1 cellular context compared by ENCODE assay signal in the genomic region with DNA sequence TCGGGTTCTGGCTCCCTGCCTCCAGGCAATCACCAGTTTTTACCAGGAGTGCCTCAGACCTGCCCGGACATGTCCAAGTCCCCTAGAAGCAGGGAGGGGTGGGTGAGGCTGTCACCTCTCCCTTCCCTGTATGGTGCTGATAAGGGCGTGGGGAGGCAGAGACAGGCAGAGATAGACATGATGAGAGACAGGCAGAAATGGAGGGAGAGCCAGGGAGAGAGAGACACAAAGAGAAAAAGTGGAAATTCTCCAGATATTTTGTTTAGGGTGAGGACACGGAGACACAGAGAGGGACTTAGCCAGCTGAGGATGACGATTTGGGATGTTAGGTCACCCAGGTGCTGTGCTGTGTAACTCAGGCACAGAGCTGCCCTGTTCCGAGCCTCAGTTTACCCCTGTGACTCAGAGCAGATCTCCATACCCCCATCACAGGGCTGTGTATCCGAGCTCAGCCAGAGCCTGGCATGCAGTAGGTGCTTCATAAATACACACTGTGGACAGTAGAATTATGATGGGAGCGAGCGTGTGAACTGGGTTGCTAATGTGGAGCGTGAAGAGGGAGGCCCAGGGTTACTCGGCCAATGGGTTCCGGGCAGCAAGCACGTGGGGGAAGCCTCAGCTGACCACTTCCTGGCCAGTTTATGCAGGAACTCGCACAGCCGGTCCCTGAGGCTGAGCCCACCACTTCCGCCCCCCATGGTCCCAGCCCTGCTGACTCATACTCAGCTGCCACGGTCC.
TF ChIP-seq lines count a peak whose summit lies in the region.

No MANE protein-coding gene starts in this region.

TF ChIP-seq in HEK293, 187 proteins besides CTCF, POLR2A, EP300 and RAD21 (continued from another document and continues in another):
- TF ChIP-seq ZNF140 (tag by site-specific recombination; IDR thresholded peaks at IDR 0.05): no peak
- no peak for TF ChIP-seq ZNF146 (tag by site-specific recombination; IDR thresholded peaks at IDR 0.05)
- 0 out of 2 replicates have a peak, but pooled peaks have one; percentile 10 for TF ChIP-seq ZSCAN4 (tag by site-specific recombination; IDR thresholded peaks at IDR 0.05)
- no peak for TF ChIP-seq ZBTB20 (tag by site-specific recombination; IDR thresholded peaks at IDR 0.05)
- TF ChIP-seq ZNF677 (tag by site-specific recombination; IDR thresholded peaks at IDR 0.05): no peak
- no peak for TF ChIP-seq PRDM4 (tag by site-specific recombination; IDR thresholded peaks at IDR 0.05)
- TF ChIP-seq ZNF292 (tag by site-specific recombination; IDR thresholded peaks at IDR 0.05; ENCODE audit: borderline replicate concordance, low read depth): no peak
- TF ChIP-seq TRIM28 (IDR thresholded peaks at IDR 0.05; ENCODE audit: borderline replicate concordance, low read length): peak; percentile 93
- peak; percentile 91 for TF ChIP-seq ZNF664 (tag by site-specific recombination; IDR thresholded peaks at IDR 0.05)
- TF ChIP-seq ZSCAN30 (tag by site-specific recombination; IDR thresholded peaks at IDR 0.05): no peak
- TF ChIP-seq ZNF610 (tag by site-specific recombination; IDR thresholded peaks at IDR 0.05; ENCODE audit: borderline replicate concordance): peak; percentile 22; the same call in 1 of the 2 replicates
- TF ChIP-seq ZNF121 (tag by site-specific recombination; IDR thresholded peaks at IDR 0.05): no peak
- no peak for TF ChIP-seq ZFP41 (tag by site-specific recombination; IDR thresholded peaks at IDR 0.05; ENCODE audit: borderline replicate concordance)
- no peak for TF ChIP-seq ZNF223 (tag by site-specific recombination; IDR thresholded peaks at IDR 0.05)
- TF ChIP-seq ZFHX2 (tag by site-specific recombination; conservative IDR thresholded peaks at IDR 0.05): peak; percentile 72
- no peak for TF ChIP-seq TCF7L2 (IDR thresholded peaks at IDR 0.05; ENCODE audit: borderline replicate concordance, low read depth, low read length)
- TF ChIP-seq ZNF404 (tag by site-specific recombination; IDR thresholded peaks at IDR 0.05): no peak
- no peak for TF ChIP-seq ZXDB (tag by site-specific recombination; IDR thresholded peaks at IDR 0.05)
- TF ChIP-seq ZEB2 (tag by site-specific recombination; IDR thresholded peaks at IDR 0.05): 0 out of 2 replicates have a peak, but pooled peaks have one; percentile 14
- no peak for TF ChIP-seq ZNF830 (tag by site-specific recombination; IDR thresholded peaks at IDR 0.05; ENCODE audit: low read depth)
- no peak for TF ChIP-seq ZNF202 (tag by site-specific recombination; IDR thresholded peaks at IDR 0.05; ENCODE audit: borderline replicate concordance)
- no peak for TF ChIP-seq ZNF26 (tag by site-specific recombination; IDR thresholded peaks at IDR 0.05)
- no peak for TF ChIP-seq ZNF302 (tag by site-specific recombination; IDR thresholded peaks at IDR 0.05; ENCODE audit: low read depth)
- TF ChIP-seq, protein P1, sequence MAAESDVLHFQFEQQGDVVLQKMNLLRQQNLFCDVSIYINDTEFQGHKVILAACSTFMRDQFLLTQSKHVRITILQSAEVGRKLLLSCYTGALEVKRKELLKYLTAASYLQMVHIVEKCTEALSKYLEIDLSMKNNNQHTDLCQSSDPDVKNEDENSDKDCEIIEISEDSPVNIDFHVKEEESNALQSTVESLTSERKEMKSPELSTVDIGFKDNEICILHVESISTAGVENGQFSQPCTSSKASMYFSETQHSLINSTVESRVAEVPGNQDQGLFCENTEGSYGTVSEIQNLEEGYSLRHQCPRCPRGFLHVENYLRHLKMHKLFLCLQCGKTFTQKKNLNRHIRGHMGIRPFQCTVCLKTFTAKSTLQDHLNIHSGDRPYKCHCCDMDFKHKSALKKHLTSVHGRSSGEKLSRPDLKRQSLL (tag by site-specific recombination; IDR thresholded peaks at IDR 0.05): no peak
- TF ChIP-seq PRDM1 (tag by site-specific recombination; IDR thresholded peaks at IDR 0.05): no peak
- peak; percentile 52 for TF ChIP-seq ZNF518A (tag by site-specific recombination; conservative IDR thresholded peaks at IDR 0.05; ENCODE audit: low read depth)
- TF ChIP-seq REPIN1 (tag by site-specific recombination; IDR thresholded peaks at IDR 0.05; ENCODE audit: low read depth): no peak
- TF ChIP-seq TSHZ1 (tag by site-specific recombination; IDR thresholded peaks at IDR 0.05; ENCODE audit: borderline replicate concordance): no peak
- TF ChIP-seq ZNF175 (tag by site-specific recombination; IDR thresholded peaks at IDR 0.05): no peak
- TF ChIP-seq ZIC2 (tag by site-specific recombination; IDR thresholded peaks at IDR 0.05): peak; percentile 68
- TF ChIP-seq KLF16 (tag by site-specific recombination; IDR thresholded peaks at IDR 0.05): peak; percentile 64; the same call in 1 of the 2 replicates
- TF ChIP-seq ZNF629 (tag by site-specific recombination; IDR thresholded peaks at IDR 0.05): peak; percentile 53
- no peak for TF ChIP-seq ZNF37A (tag by site-specific recombination; IDR thresholded peaks at IDR 0.05)
- TF ChIP-seq SP2 (tag by site-specific recombination; IDR thresholded peaks at IDR 0.05): peak; percentile 72
- TF ChIP-seq ZNF843 (tag by site-specific recombination; IDR thresholded peaks at IDR 0.05): no peak
- TF ChIP-seq ZNF423 (tag by site-specific recombination; IDR thresholded peaks at IDR 0.05): no peak
- no peak for TF ChIP-seq ZSCAN16 (tag by site-specific recombination; IDR thresholded peaks at IDR 0.05)
- no peak for TF ChIP-seq ZNF501 (tag by site-specific recombination; IDR thresholded peaks at IDR 0.05)
- TF ChIP-seq, protein P2, sequence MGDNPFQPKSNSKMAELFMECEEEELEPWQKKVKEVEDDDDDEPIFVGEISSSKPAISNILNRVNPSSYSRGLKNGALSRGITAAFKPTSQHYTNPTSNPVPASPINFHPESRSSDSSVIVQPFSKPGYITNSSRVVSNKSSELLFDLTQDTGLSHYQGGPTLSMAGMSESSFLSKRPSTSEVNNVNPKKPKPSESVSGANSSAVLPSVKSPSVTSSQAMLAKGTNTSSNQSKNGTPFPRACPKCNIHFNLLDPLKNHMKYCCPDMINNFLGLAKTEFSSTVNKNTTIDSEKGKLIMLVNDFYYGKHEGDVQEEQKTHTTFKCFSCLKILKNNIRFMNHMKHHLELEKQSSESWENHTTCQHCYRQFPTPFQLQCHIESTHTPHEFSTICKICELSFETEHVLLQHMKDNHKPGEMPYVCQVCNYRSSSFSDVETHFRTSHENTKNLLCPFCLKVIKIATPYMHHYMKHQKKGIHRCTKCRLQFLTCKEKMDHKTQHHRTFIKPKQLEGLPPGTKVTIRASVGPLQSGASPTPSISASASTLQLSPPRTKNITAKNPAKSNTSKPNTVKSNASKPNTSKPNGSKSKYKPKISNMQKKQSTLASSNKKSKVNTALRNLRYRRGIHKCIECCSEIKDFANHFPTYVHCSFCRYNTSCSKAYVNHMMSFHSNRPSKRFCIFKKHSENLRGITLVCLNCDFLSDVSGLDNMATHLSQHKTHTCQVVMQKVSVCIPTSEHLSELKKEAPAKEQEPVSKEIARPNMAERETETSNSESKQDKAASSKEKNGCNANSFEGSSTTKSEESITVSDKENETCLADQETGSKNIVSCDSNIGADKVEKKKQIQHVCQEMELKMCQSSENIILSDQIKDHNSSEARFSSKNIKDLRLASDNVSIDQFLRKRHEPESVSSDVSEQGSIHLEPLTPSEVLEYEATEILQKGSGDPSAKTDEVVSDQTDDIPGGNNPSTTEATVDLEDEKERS (tag by site-specific recombination; IDR thresholded peaks at IDR 0.05): 0 out of 2 replicates have a peak, but pooled peaks have one; percentile 52
- no peak for TF ChIP-seq RBAK (tag by site-specific recombination; IDR thresholded peaks at IDR 0.05)
